In genomic region chr12:63916561-63917476, GRCh38 we compare ENCODE assay signal across 11 cellular contexts.
DNase-seq lines count a peak whose midpoint lies in the region; ATAC-seq and TF ChIP-seq lines count a peak whose summit lies in the region.
"Had no signal": no experiment of that assay in that cellular context is flagged by ENCODE, and none has a peak within 500 bp of the region (broad histone marks: within the 10 kb centered on the region; RNA-seq: fewer than 3 reads in every experiment).

No MANE protein-coding gene starts in this region.

- no peaks in the 10 kb centered on the region for H3K36me3 ChIP-seq in gastroesophageal sphincter

- no peaks in the 10 kb centered on the region for H3K9me3 ChIP-seq in gastroesophageal sphincter

- TF ChIP-seq POLR2A in gastroesophageal sphincter (IDR thresholded peaks at IDR 0.05) = no peak

- no peak overlapping the region for H3K4me3 Mint-ChIP-seq in type B pancreatic cell
- H3K4me3 Mint-ChIP-seq: memory B cell had no signal

- H3K27me3 ChIP-seq in gastroesophageal sphincter = no peaks in the 10 kb centered on the region

- peak; percentile 75 for DNase-seq in HT1080 (ENCODE audit: low read depth)
- no peak for DNase-seq in type B pancreatic cell (ENCODE audit: extremely low spot score, unreplicated experiment)
- DNase-seq in stimulated activated naive CD4-positive, alpha-beta T cell (lab: John Stamatoyannopoulos, UW) = no peak
- no peak for DNase-seq in hypothalamus (lab: John Stamatoyannopoulos, UW)
- DNase-seq: activated naive CD4-positive, alpha-beta T cell; NCI-H748 treated with DMSO at 0.1 percent for 48 hours had no signal

- H3K36me3 Mint-ChIP-seq in type B pancreatic cell = no peaks in the 10 kb centered on the region
- H3K36me3 Mint-ChIP-seq: memory B cell had no signal

- 70 to 74% methylated on average over 3 to 7 of the region's 7 CpGs for WGBS in gastroesophageal sphincter (ENCODE audit: low coverage in 1 of 2), 2 donors

- peak overlapping the region in 3 of 4 donors; percentile 20 to 25 (median 25) for H3K27ac ChIP-seq in gastroesophageal sphincter

- H3K4me1 ChIP-seq in gastroesophageal sphincter = peaks cover 0 to 43% (median 12%) of the 10 kb centered on the region in 3 donors

- no peak for TF ChIP-seq EP300 in gastroesophageal sphincter (IDR thresholded peaks at IDR 0.05)

- peak overlapping the region; percentile 12 for H3K27ac Mint-ChIP-seq in type B pancreatic cell
- H3K27ac Mint-ChIP-seq: memory B cell had no signal

- H3K27me3 Mint-ChIP-seq in type B pancreatic cell = no peaks in the 10 kb centered on the region

- peaks cover 28% of the 10 kb centered on the region for H3K4me1 Mint-ChIP-seq in type B pancreatic cell (ENCODE audit: unreplicated experiment)

- H3K9me3 Mint-ChIP-seq in type B pancreatic cell = peaks cover 9% of the 10 kb centered on the region
- H3K9me3 Mint-ChIP-seq: memory B cell had no signal

- no peak for TF ChIP-seq CTCF in WI38 (IDR thresholded peaks at IDR 0.05; ENCODE audit: low read depth, low read length)
- no peak for TF ChIP-seq CTCF in gastroesophageal sphincter (IDR thresholded peaks at IDR 0.05)
- no peak for TF ChIP-seq CTCF in type B pancreatic cell (conservative IDR thresholded peaks at IDR 0.05)

- H3K4me3 ChIP-seq in WI38 (ENCODE audit: low read depth, low read length) = peak overlapping the region; percentile 12; the same call in 1 of the 2 replicates
- no peak overlapping the region for H3K4me3 ChIP-seq in gastroesophageal sphincter
- H3K4me3 ChIP-seq: K562 had no signal

- ATAC-seq in gastroesophageal sphincter (no peak), HG03439 (IDR thresholded peaks at IDR 0.05; ENCODE audit: unreplicated experiment) (no peak)
- ATAC-seq: K562 had no signal
